In genomic region chr6:43999628-44000027, GRCh38 we compare ENCODE assay signal across 1 cellular context.
TF ChIP-seq lines count a peak whose summit lies in the region.

No MANE protein-coding gene starts in this region.

TF ChIP-seq in GM12878, 131 proteins besides CTCF, POLR2A, EP300 and RAD21:
- no peak for TF ChIP-seq TCF7 (IDR thresholded peaks at IDR 0.05; ENCODE audit: borderline replicate concordance)
- TF ChIP-seq LARP7 (IDR thresholded peaks at IDR 0.05) = 0 out of 2 replicates have a peak, but pooled peaks have one; percentile 26
- no peak for TF ChIP-seq ZNF384 (IDR thresholded peaks at IDR 0.05; ENCODE audit: borderline replicate concordance, low read depth, low read length)
- TF ChIP-seq MTA3 (IDR thresholded peaks at IDR 0.05; ENCODE audit: borderline replicate concordance, low read length) = no peak
- TF ChIP-seq MYC (IDR thresholded peaks at IDR 0.05; ENCODE audit: insufficient read depth, insufficient read length, insufficient replicate concordance, low read length, severe bottlenecking) = no peak
